Comparison of ENCODE assay signal across 1 cellular context in the genomic region with DNA sequence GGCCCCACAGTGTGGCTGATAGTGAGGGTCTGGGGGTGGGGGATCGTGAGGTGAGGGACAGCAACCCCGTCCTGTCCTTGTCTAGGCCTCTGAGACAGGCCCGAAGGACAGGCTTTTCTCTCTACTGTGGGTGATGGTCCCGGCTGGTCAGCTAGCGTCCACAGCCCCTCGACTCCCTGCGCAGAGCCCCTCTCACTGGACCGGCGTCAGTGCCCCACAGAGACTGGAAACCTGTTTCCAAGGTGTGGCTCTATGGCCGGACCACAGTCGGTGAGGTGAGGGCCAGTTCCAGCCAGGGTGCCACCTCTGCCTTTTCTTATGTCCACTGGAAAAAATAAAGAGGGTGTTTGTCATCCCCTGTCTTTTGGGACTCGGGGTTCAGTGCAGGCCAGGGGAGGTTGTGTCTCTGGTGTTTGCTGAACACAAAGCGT.
TF ChIP-seq lines count a peak whose summit lies in the region.

No MANE protein-coding gene starts in this region.

TF ChIP-seq in H1, 55 proteins besides CTCF, POLR2A, EP300 and RAD21:
- TF ChIP-seq RXRA (IDR thresholded peaks at IDR 0.05; ENCODE audit: insufficient read depth, low read depth, low read length) (no peak), TAF1 (IDR thresholded peaks at IDR 0.05; ENCODE audit: low read depth, low read length) (no peak), RBBP5 (IDR thresholded peaks at IDR 0.05; ENCODE audit: borderline replicate concordance, low read depth, low read length) (0 out of 2 replicates have a peak, but pooled peaks have one; percentile 12), ATF2 (IDR thresholded peaks at IDR 0.05; ENCODE audit: low read length) (no peak)
TF ChIP-seq in H1: peak in this region for 1.
